13 cellular contexts compared by ENCODE assay signal in the genomic region with DNA sequence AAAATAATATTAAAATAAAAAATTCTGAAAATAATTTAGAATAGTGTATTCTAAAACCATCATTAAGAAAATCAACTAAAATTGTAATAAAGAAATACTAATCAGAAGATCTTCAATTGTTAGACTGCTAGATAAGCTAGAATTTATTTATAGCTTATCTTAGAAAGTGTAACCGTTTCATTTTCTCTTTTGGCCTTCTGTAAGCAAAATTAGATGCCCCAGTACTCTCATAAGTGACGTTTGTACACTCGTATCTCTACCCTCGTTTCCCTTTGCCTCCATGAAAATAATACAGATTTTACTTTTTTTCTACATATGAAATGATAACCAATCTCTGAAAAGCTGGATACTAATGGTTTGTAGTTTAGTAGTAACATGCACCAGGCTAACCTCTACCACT.
DNase-seq lines count a peak whose midpoint lies in the region; ATAC-seq and TF ChIP-seq lines count a peak whose summit lies in the region.
"Had no signal": no experiment of that assay in that cellular context is flagged by ENCODE, and none has a peak within 500 bp of the region (broad histone marks: within the 10 kb centered on the region; RNA-seq: fewer than 3 reads in every experiment).

No MANE protein-coding gene starts in this region.

- H3K27me3 Mint-ChIP-seq in dendritic cell treated with granulocyte-macrophage colony-stimulating factor and Interleukin-4, amounts not matched to agents 40 ng/mL and 50 ng/mL, for 4 days: no peaks in the 10 kb centered on the region
- H3K27me3 Mint-ChIP-seq: activated CD4-positive, alpha-beta memory T cell treated with anti-CD3 and anti-CD28 coated beads for 36 hours had no signal

- DNase-seq in GM13976 (ENCODE audit: low spot score) (peak; percentile 47), SHP77 treated with DMSO at 0.1 percent for 48 hours (lab: John Stamatoyannopoulos, UW) (no peak), NCI-H187 treated with DMSO at 0.1 percent for 48 hours (lab: John Stamatoyannopoulos, UW) (no peak)
- DNase-seq in stimulated activated naive CD4-positive, alpha-beta T cell (lab: John Stamatoyannopoulos, UW): no peak
- DNase-seq: activated CD4-positive, alpha-beta memory T cell treated with anti-CD3 and anti-CD28 coated beads for 36 hours; NCI-H2171; posterior cingulate gyrus; Right ventricle myocardium superior; upper lobe of left lung had no signal

- peaks cover 35% of the 10 kb centered on the region for H3K36me3 Mint-ChIP-seq in dendritic cell treated with granulocyte-macrophage colony-stimulating factor and Interleukin-4, amounts not matched to agents 40 ng/mL and 50 ng/mL, for 4 days (ENCODE audit: low read depth)
- H3K36me3 Mint-ChIP-seq: activated CD4-positive, alpha-beta memory T cell treated with anti-CD3 and anti-CD28 coated beads for 36 hours had no signal

- H3K9me3 Mint-ChIP-seq in dendritic cell treated with granulocyte-macrophage colony-stimulating factor and Interleukin-4, amounts not matched to agents 40 ng/mL and 50 ng/mL, for 4 days: no peaks in the 10 kb centered on the region
- H3K9me3 Mint-ChIP-seq: activated CD4-positive, alpha-beta memory T cell treated with anti-CD3 and anti-CD28 coated beads for 36 hours had no signal

- no peak overlapping the region for H3K4me3 Mint-ChIP-seq in dendritic cell treated with granulocyte-macrophage colony-stimulating factor and Interleukin-4, amounts not matched to agents 40 ng/mL and 50 ng/mL, for 4 days
- H3K4me3 Mint-ChIP-seq: activated CD4-positive, alpha-beta memory T cell treated with anti-CD3 and anti-CD28 coated beads for 36 hours had no signal

- in situ Hi-C loops in GM13976 (cut with MboI; ENCODE audit: low sequenced_read_pairs, unreplicated experiment): no loop called here

- ATAC-seq in GM21360 (IDR thresholded peaks at IDR 0.05; ENCODE audit: unreplicated experiment): peak; percentile 30
- ATAC-seq in HG03135 (IDR thresholded peaks at IDR 0.05; ENCODE audit: unreplicated experiment): peak; percentile 63
- ATAC-seq in HG03045 (IDR thresholded peaks at IDR 0.05; ENCODE audit: unreplicated experiment): no peak

- no peak for TF ChIP-seq CTCF in GM13976 (IDR thresholded peaks at IDR 0.05; ENCODE audit: borderline replicate concordance, control extremely low read depth, extremely low read depth, insufficient read depth, missing control alignments)

- intact Hi-C loops in dendritic cell treated with granulocyte-macrophage colony-stimulating factor and Interleukin-4, amounts not matched to agents 40 ng/mL and 50 ng/mL, for 4 days (cut with micrococcal nuclease): no loop called here

- H3K27ac Mint-ChIP-seq in dendritic cell treated with granulocyte-macrophage colony-stimulating factor and Interleukin-4, amounts not matched to agents 40 ng/mL and 50 ng/mL, for 4 days: peak overlapping the region; percentile 52
- H3K27ac Mint-ChIP-seq: activated CD4-positive, alpha-beta memory T cell treated with anti-CD3 and anti-CD28 coated beads for 36 hours had no signal

- H3K4me1 Mint-ChIP-seq in dendritic cell treated with granulocyte-macrophage colony-stimulating factor and Interleukin-4, amounts not matched to agents 40 ng/mL and 50 ng/mL, for 4 days (ENCODE audit: low read depth): peaks cover 67% of the 10 kb centered on the region
